Comparison of ENCODE assay signal across 18 cellular contexts in genomic region chr1:22494144-22494543, GRCh38.
"Had no signal": no experiment of that assay in that cellular context is flagged by ENCODE, and none has a peak within 500 bp of the region (broad histone marks: within the 10 kb centered on the region; RNA-seq: fewer than 3 reads in every experiment).

No MANE protein-coding gene starts in this region.

- DNase-seq: activated CD4-positive, alpha-beta T cell treated with anti-CD3 and anti-CD28 coated beads for 1 hour; activated CD4-positive, alpha-beta T cell treated with anti-CD3 and anti-CD28 coated beads, Interleukin-2, amount 50 U/mL, for 48 hours; activated gamma-delta T cell; activated T-cell treated with anti-CD3 and anti-CD28 coated beads, Interleukin-2, amount 50 U/mL, for 4 hours; aorta; esophagus squamous epithelium; foreskin fibroblast; left colon; mammary epithelial cell; mucosa of descending colon; occipital lobe; psoas muscle; stimulated activated CD4-positive, alpha-beta T cell treated with anti-CD3 and anti-CD28 coated beads, Interleukin-2, amount 100 ng/mL, for 24 hours; stimulated activated naive CD4-positive, alpha-beta T cell; trophoblast cell had no signal

- H3K4me3 ChIP-seq: breast epithelium, esophagus squamous epithelium, mucosa of descending colon, psoas muscle had no signal

- H3K4me1 ChIP-seq: breast epithelium, esophagus squamous epithelium had no signal

- H3K27me3 ChIP-seq: breast epithelium, esophagus squamous epithelium had no signal

- H3K27ac ChIP-seq: psoas muscle had no signal

- ATAC-seq: activated T-cell treated with anti-CD3 and anti-CD28 coated beads, Interleukin-2, amount 50 U/mL, for 4 hours; left colon; mucosa of descending colon; natural killer cell treated with Interleukin-12 subunit alpha and Interleukin-12 subunit beta and Interleukin-15 and Interleukin-18, amount 100 ng/mL, for 72 hours; sciatic nerve had no signal

- H3K36me3 ChIP-seq: breast epithelium had no signal
